22 cellular contexts compared by ENCODE assay signal in genomic region chr12:60052483-60052882, GRCh38.
"Had no signal": no experiment of that assay in that cellular context is flagged by ENCODE, and none has a peak within 500 bp of the region (broad histone marks: within the 10 kb centered on the region; RNA-seq: fewer than 3 reads in every experiment).

No MANE protein-coding gene starts in this region.

- ATAC-seq: left lobe of liver; naive thymus-derived CD4-positive, alpha-beta T cell; right lobe of liver; stimulated activated effector memory CD8-positive, alpha-beta T cell treated with anti-CD3 and anti-CD28 coated beads, Interleukin-12 subunit alpha, Interleukin-12 subunit beta, amount 100 ng/mL, for 72 hours; stimulated activated naive CD8-positive, alpha-beta T cell treated with anti-CD3 and anti-CD28 coated beads, Interleukin-15, amount 100 ng/mL, for 72 hours had no signal

- H3K36me3 Mint-ChIP-seq: activated naive CD8-positive, alpha-beta T cell treated with anti-CD3 and anti-CD28 coated beads, Interleukin-2, amount 10 ng/mL, durations not matched to agents 7 days and 5 days; naive thymus-derived CD4-positive, alpha-beta T cell; stimulated activated effector memory CD8-positive, alpha-beta T cell treated with anti-CD3 and anti-CD28 coated beads, Interleukin-12 subunit alpha, Interleukin-12 subunit beta, amount 100 ng/mL, for 72 hours; type B pancreatic cell had no signal

- H3K27ac Mint-ChIP-seq: activated naive CD8-positive, alpha-beta T cell treated with anti-CD3 and anti-CD28 coated beads, Interleukin-2, amount 10 ng/mL, durations not matched to agents 7 days and 5 days; naive thymus-derived CD4-positive, alpha-beta T cell; stimulated activated effector memory CD8-positive, alpha-beta T cell treated with anti-CD3 and anti-CD28 coated beads, Interleukin-12 subunit alpha, Interleukin-12 subunit beta, amount 100 ng/mL, for 72 hours; stimulated activated naive CD8-positive, alpha-beta T cell treated with anti-CD3 and anti-CD28 coated beads, Interleukin-15, amount 100 ng/mL, for 72 hours; type B pancreatic cell had no signal

- H3K27me3 Mint-ChIP-seq: activated naive CD8-positive, alpha-beta T cell treated with anti-CD3 and anti-CD28 coated beads, Interleukin-2, amount 10 ng/mL, durations not matched to agents 7 days and 5 days; stimulated activated naive CD8-positive, alpha-beta T cell treated with anti-CD3 and anti-CD28 coated beads, Interleukin-15, amount 100 ng/mL, for 72 hours; type B pancreatic cell had no signal

- H3K4me1 Mint-ChIP-seq: activated naive CD8-positive, alpha-beta T cell treated with anti-CD3 and anti-CD28 coated beads, Interleukin-2, amount 10 ng/mL, durations not matched to agents 7 days and 5 days; naive thymus-derived CD4-positive, alpha-beta T cell; neural crest cell; stimulated activated effector memory CD8-positive, alpha-beta T cell treated with anti-CD3 and anti-CD28 coated beads, Interleukin-12 subunit alpha, Interleukin-12 subunit beta, amount 100 ng/mL, for 72 hours; stimulated activated naive CD8-positive, alpha-beta T cell treated with anti-CD3 and anti-CD28 coated beads, Interleukin-15, amount 100 ng/mL, for 72 hours had no signal

- H3K27me3 ChIP-seq: breast epithelium, right lobe of liver, vagina had no signal

- H3K9me3 Mint-ChIP-seq: type B pancreatic cell had no signal

- H3K27ac ChIP-seq: breast epithelium, right lobe of liver, vagina had no signal

- DNase-seq: activated CD4-positive, alpha-beta T cell treated with anti-CD3 and anti-CD28 coated beads, Interleukin-2, amount 50 U/mL, for 4 hours; activated CD8-positive, alpha-beta memory T cell treated with anti-CD3 and anti-CD28 coated beads, Interleukin-2, amount 50 U/mL, for 48 hours; activated naive CD4-positive, alpha-beta T cell treated with Interleukin-2 at 50 U/mL for 16 hours; activated naive CD8-positive, alpha-beta T cell treated with anti-CD3 and anti-CD28 coated beads, Interleukin-2, amount 10 ng/mL, durations not matched to agents 7 days and 5 days; activated T-cell treated with anti-CD3 and anti-CD28 coated beads, Interleukin-2, amount 50 U/mL, for 48 hours; cerebellar nuclear complex; cortex of kidney; effector CD4-positive, alpha-beta T cell; naive thymus-derived CD4-positive, alpha-beta T cell; posterior cingulate gyrus; right lobe of liver; small intestine; stimulated activated CD4-positive, alpha-beta T cell treated with anti-CD3 and anti-CD28 coated beads, Interleukin-2, amount 100 ng/mL, for 24 hours; stimulated activated naive CD8-positive, alpha-beta T cell treated with anti-CD3 and anti-CD28 coated beads, Interleukin-15, amount 100 ng/mL, for 72 hours; T-helper 9 cell had no signal

- H3K4me1 ChIP-seq: breast epithelium, right lobe of liver, vagina had no signal

- H3K4me3 Mint-ChIP-seq: activated naive CD8-positive, alpha-beta T cell treated with anti-CD3 and anti-CD28 coated beads, Interleukin-2, amount 10 ng/mL, durations not matched to agents 7 days and 5 days; naive thymus-derived CD4-positive, alpha-beta T cell; neural crest cell; stimulated activated effector memory CD8-positive, alpha-beta T cell treated with anti-CD3 and anti-CD28 coated beads, Interleukin-12 subunit alpha, Interleukin-12 subunit beta, amount 100 ng/mL, for 72 hours; stimulated activated naive CD8-positive, alpha-beta T cell treated with anti-CD3 and anti-CD28 coated beads, Interleukin-15, amount 100 ng/mL, for 72 hours; type B pancreatic cell had no signal

- H3K4me3 ChIP-seq: breast epithelium, lung, right lobe of liver, vagina had no signal

- H3K9me3 ChIP-seq: breast epithelium, right lobe of liver, vagina had no signal

- H3K36me3 ChIP-seq: breast epithelium, right lobe of liver, vagina had no signal
